30 cellular contexts compared by ENCODE assay signal in genomic region chrX:16140448-16140847, GRCh38. TPM values are rescaled to one million over a fixed set of nuclear protein-coding genes. Genes with fewer than 3 reads are reported as not detected.
"Had no signal": no experiment of that assay in that cellular context is flagged by ENCODE, and none has a peak within 500 bp of the region (broad histone marks: within the 10 kb centered on the region; RNA-seq: fewer than 3 reads in every experiment).

No MANE protein-coding gene starts in this region.

- H3K27ac ChIP-seq: adrenal gland, body of pancreas, epithelial cell of prostate, gastrocnemius medialis, hepatocyte, pancreas, prostate gland, right atrium auricular region, upper lobe of left lung, vagina had no signal

- H3K36me3 ChIP-seq: adrenal gland, gastrocnemius medialis, pancreas, prostate gland, right atrium auricular region, upper lobe of left lung, vagina had no signal

- ATAC-seq: activated naive CD4-positive, alpha-beta T cell treated with anti-CD3 and anti-CD28 coated beads, Interleukin-2, amount 50 U/mL, for 72 hours; activated T-cell treated with anti-CD3 and anti-CD28 coated beads, Interleukin-2, amount 50 U/mL, for 4 hours; activated T-helper 17 cell treated with anti-CD3 and anti-CD28 coated beads, Interleukin-2, amount 50 U/mL, for 72 hours; body of pancreas; gastrocnemius medialis; left cardiac atrium; left ventricle myocardium superior; naive thymus-derived CD4-positive, alpha-beta T cell; pancreas had no signal

- DNase-seq: activated CD4-positive, alpha-beta memory T cell treated with anti-CD3 and anti-CD28 coated beads for 36 hours; activated CD4-positive, alpha-beta T cell treated with anti-CD3 and anti-CD28 coated beads, Interleukin-2, amount 10 ng/mL, durations not matched to agents 24 days and 14 days; activated gamma-delta T cell treated with Interleukin-2 at 50 U/mL for 16 hours; activated T-cell treated with anti-CD3 and anti-CD28 coated beads, Interleukin-2, amount 50 U/mL, for 4 hours; adrenal gland; aorta; body of pancreas; dermis blood vessel endothelial cell; effector CD4-positive, alpha-beta T cell; gastrocnemius medialis; left cardiac atrium; left ventricle myocardium superior; naive thymus-derived CD4-positive, alpha-beta T cell; nucleus accumbens; pancreas; stimulated activated CD4-positive, alpha-beta T cell treated with anti-CD3 and anti-CD28 coated beads, Interleukin-1b, Interleukin-23, amount 100 ng/mL, for 48 hours; stimulated activated naive CD4-positive, alpha-beta T cell; substantia nigra; upper lobe of left lung had no signal

- H3K9me3 ChIP-seq: adrenal gland, body of pancreas, gastrocnemius medialis, pancreas, prostate gland, right atrium auricular region, upper lobe of left lung, vagina had no signal

- H3K4me3 ChIP-seq: adrenal gland, body of pancreas, gastrocnemius medialis, hepatocyte, pancreas, prostate gland, right atrium auricular region, smooth muscle cell, upper lobe of left lung, vagina had no signal

- H3K27me3 ChIP-seq: adrenal gland, body of pancreas, gastrocnemius medialis, hepatocyte, pancreas, right atrium auricular region, upper lobe of left lung, vagina had no signal

- H3K4me1 ChIP-seq: adrenal gland, gastrocnemius medialis, prostate gland, right atrium auricular region, upper lobe of left lung, vagina had no signal

RNA-seq across cellular contexts. Expression of gene GRPR, which starts 17.1 kb away (rescaled TPM):
- total RNA-seq: activated CD4-positive, alpha-beta memory T cell treated with anti-CD3 and anti-CD28 coated beads for 36 hours; activated CD4-positive, alpha-beta T cell treated with anti-CD3 and anti-CD28 coated beads, Interleukin-2, amount 10 ng/mL, durations not matched to agents 24 days and 14 days; activated naive CD4-positive, alpha-beta T cell treated with anti-CD3 and anti-CD28 coated beads, Interleukin-2, amount 50 U/mL, for 72 hours; dermis blood vessel endothelial cell; gastrocnemius medialis; T-helper 1 cell treated with Interleukin-12 subunit alpha and Interleukin-12 subunit beta and Interleukin-4 antibody, amounts not matched to agents 30 ng/mL and 1 ng/mL, for 36 hours; vagina had no signal

RNA-seq across cellular contexts. Expression of gene MAGEB17, which starts 26.8 kb away (rescaled TPM):
- total RNA-seq: activated CD4-positive, alpha-beta memory T cell treated with anti-CD3 and anti-CD28 coated beads for 36 hours; activated CD4-positive, alpha-beta T cell treated with anti-CD3 and anti-CD28 coated beads, Interleukin-2, amount 10 ng/mL, durations not matched to agents 24 days and 14 days; activated naive CD4-positive, alpha-beta T cell treated with anti-CD3 and anti-CD28 coated beads, Interleukin-2, amount 50 U/mL, for 72 hours; activated T-cell treated with anti-CD3 and anti-CD28 coated beads, Interleukin-2, amount 50 U/mL, for 4 hours; activated T-helper 17 cell treated with anti-CD3 and anti-CD28 coated beads, Interleukin-2, amount 50 U/mL, for 72 hours; adrenal gland; aorta; dermis blood vessel endothelial cell; gastrocnemius medialis; left ventricle myocardium superior; lung microvascular endothelial cell; naive thymus-derived CD4-positive, alpha-beta T cell; neural crest cell; smooth muscle cell; T-helper 1 cell treated with Interleukin-12 subunit alpha and Interleukin-12 subunit beta and Interleukin-4 antibody, amounts not matched to agents 30 ng/mL and 1 ng/mL, for 36 hours; upper lobe of left lung; vagina had no signal
